In genomic region chr9:124390812-124391658, GRCh38 we compare ENCODE assay signal across 15 cellular contexts. TPM values are rescaled to one million over a fixed set of nuclear protein-coding genes. Genes with fewer than 3 reads are reported as not detected.
DNase-seq lines count a peak whose midpoint lies in the region; ATAC-seq, FAIRE-seq and TF ChIP-seq lines count a peak whose summit lies in the region.
"Had no signal": no experiment of that assay in that cellular context is flagged by ENCODE, and none has a peak within 500 bp of the region (broad histone marks: within the 10 kb centered on the region; RNA-seq: fewer than 3 reads in every experiment).

No MANE protein-coding gene starts in this region.

- DNase-seq in DMS79 treated with DMSO at 0.1 percent for 48 hours (lab: John Stamatoyannopoulos, UW): peak; percentile 56
- peak; percentile 66 for DNase-seq in LHCN-M2 (ENCODE audit: low read depth)
- DNase-seq in astrocyte (ENCODE audit: low read depth): peak; percentile 24
- DNase-seq in mesenchymal stem cell: peak; percentile 88
- no peak for DNase-seq in stimulated activated CD4-positive, alpha-beta T cell treated with anti-CD3 and anti-CD28 coated beads, Interleukin-4, amount 100 ng/mL, for 24 hours
- no peak for DNase-seq in NCI-H748 treated with DMSO at 0.1 percent for 48 hours (lab: John Stamatoyannopoulos, UW)
- no peak for DNase-seq in activated CD4-positive, CD25-positive, alpha-beta regulatory T cell (lab: John Stamatoyannopoulos, UW)
- DNase-seq: activated T-cell treated with anti-CD3 and anti-CD28 coated beads, Interleukin-2, amount 50 U/mL, for 4 hours; head of caudate nucleus; NCI-H82; spleen; stimulated activated naive B cell treated with anti-CD40 and anti-IgM and Interleukin-4, amounts not matched to agents 10 μg/mL and 1 μg/mL and 100 μg/mL, for 72 hours; T-helper 9 cell had no signal

- H3K79me1 ChIP-seq in mesenchymal stem cell (replicated peaks; ENCODE audit: low read length, poor library complexity, severe bottlenecking): peaks cover 7% of the 10 kb centered on the region

- H3K27me3 ChIP-seq in astrocyte (ENCODE audit: insufficient read depth, low read length): no peaks in the 10 kb centered on the region
- H3K27me3 ChIP-seq in mesenchymal stem cell (ENCODE audit: control insufficient read depth in 1 of 2, insufficient read depth in 1 of 2, low read length in 2 of 2): no peaks in the 10 kb centered on the region
- H3K27me3 ChIP-seq: spleen had no signal

- H3K4me2 ChIP-seq in astrocyte (ENCODE audit: low read length): peak overlapping the region; percentile 54
- no peak overlapping the region for H3K4me2 ChIP-seq in mesenchymal stem cell (ENCODE audit: low read length, poor library complexity, severe bottlenecking)

- H4K20me1 ChIP-seq in astrocyte (ENCODE audit: insufficient read depth, low read length): peaks cover 96% of the 10 kb centered on the region

- H2AK5ac ChIP-seq in mesenchymal stem cell (ENCODE audit: low read length, severe bottlenecking): peak overlapping the region; percentile 70

- H3K4me3 ChIP-seq in astrocyte (ENCODE audit: insufficient read depth, low read depth, low read length) (no peak overlapping the region), mesenchymal stem cell (ENCODE audit: insufficient read depth in 1 of 2, low read depth in 1 of 2, low read length in 2 of 2) (peak overlapping the region in 1 of 2 experiments; percentile 44)

- H3K27ac Mint-ChIP-seq in astrocyte (ENCODE audit: unreplicated experiment): no peak overlapping the region
- H3K27ac Mint-ChIP-seq: stimulated activated naive B cell treated with anti-CD40 and anti-IgM and Interleukin-4, amounts not matched to agents 10 μg/mL and 1 μg/mL and 100 μg/mL, for 72 hours had no signal

- ATAC-seq in HG03135 (IDR thresholded peaks at IDR 0.05; ENCODE audit: unreplicated experiment): no peak
- ATAC-seq: activated T-cell treated with anti-CD3 and anti-CD28 coated beads, Interleukin-2, amount 50 U/mL, for 4 hours; stimulated activated naive B cell treated with anti-CD40 and anti-IgM and Interleukin-4, amounts not matched to agents 10 μg/mL and 1 μg/mL and 100 μg/mL, for 72 hours had no signal

- peaks cover 70% of the 10 kb centered on the region for H3K4me1 Mint-ChIP-seq in astrocyte (ENCODE audit: low read depth, unreplicated experiment)

- H3K4me3 Mint-ChIP-seq in astrocyte (ENCODE audit: unreplicated experiment): no peak overlapping the region
- H3K4me3 Mint-ChIP-seq: activated T-cell treated with anti-CD3 and anti-CD28 coated beads, Interleukin-2, amount 50 U/mL, for 4 hours; stimulated activated naive B cell treated with anti-CD40 and anti-IgM and Interleukin-4, amounts not matched to agents 10 μg/mL and 1 μg/mL and 100 μg/mL, for 72 hours had no signal

- no peak overlapping the region for H4K8ac ChIP-seq in mesenchymal stem cell (ENCODE audit: low read length)

- no peaks in the 10 kb centered on the region for H3K27me3 Mint-ChIP-seq in astrocyte (ENCODE audit: low read depth, unreplicated experiment)
- H3K27me3 Mint-ChIP-seq: stimulated activated naive B cell treated with anti-CD40 and anti-IgM and Interleukin-4, amounts not matched to agents 10 μg/mL and 1 μg/mL and 100 μg/mL, for 72 hours had no signal

- H3K9me3 Mint-ChIP-seq in astrocyte (ENCODE audit: unreplicated experiment): no peaks in the 10 kb centered on the region
- H3K9me3 Mint-ChIP-seq: activated T-cell treated with anti-CD3 and anti-CD28 coated beads, Interleukin-2, amount 50 U/mL, for 4 hours; stimulated activated naive B cell treated with anti-CD40 and anti-IgM and Interleukin-4, amounts not matched to agents 10 μg/mL and 1 μg/mL and 100 μg/mL, for 72 hours had no signal

- no peaks in the 10 kb centered on the region for H3K9me3 ChIP-seq in astrocyte (ENCODE audit: insufficient read depth, low read depth, low read length)
- H3K9me3 ChIP-seq in mesenchymal stem cell (ENCODE audit: control insufficient read depth, low read length): no peaks in the 10 kb centered on the region
- H3K9me3 ChIP-seq: spleen had no signal

- peak overlapping the region in 1 of 2 experiments; percentile 52 for H2BK12ac ChIP-seq in mesenchymal stem cell (ENCODE audit: low read length in 2 of 2)

- H2BK5ac ChIP-seq in mesenchymal stem cell (ENCODE audit: low read depth, low read length, poor library complexity, severe bottlenecking): no peak overlapping the region

- H2BK120ac ChIP-seq in mesenchymal stem cell (ENCODE audit: low read depth, low read length): no peak overlapping the region

- no peak overlapping the region for H2BK15ac ChIP-seq in mesenchymal stem cell (ENCODE audit: low read depth, poor library complexity, severe bottlenecking)

- peaks cover 89% of the 10 kb centered on the region for H3K79me2 ChIP-seq in astrocyte (ENCODE audit: insufficient read depth, low read length)

- H3K36me3 ChIP-seq in astrocyte (ENCODE audit: insufficient read depth, low read length): peaks cover 7% of the 10 kb centered on the region
- peaks cover 8 to 18% of the 10 kb centered on the region in 2 experiments for H3K36me3 ChIP-seq in mesenchymal stem cell (ENCODE audit: control insufficient read depth in 1 of 2, insufficient read depth in 2 of 2, low read depth in 1 of 2, low read length in 2 of 2)

- H3K18ac ChIP-seq in mesenchymal stem cell (ENCODE audit: low read depth in 1 of 2, low read length in 2 of 2): no peak overlapping the region

- H3K4me1 ChIP-seq in astrocyte (ENCODE audit: insufficient read depth, low read length): peaks cover 41% of the 10 kb centered on the region
- H3K4me1 ChIP-seq in mesenchymal stem cell (ENCODE audit: control insufficient read depth, insufficient read depth, low read depth, low read length): peaks cover 24% of the 10 kb centered on the region

- FAIRE-seq in astrocyte (lab: Jason Lieb, UNC): peak; percentile 26

- peaks cover 3% of the 10 kb centered on the region for H3K36me3 Mint-ChIP-seq in astrocyte (ENCODE audit: low read depth, unreplicated experiment)

- H2AFZ ChIP-seq in astrocyte (ENCODE audit: low read depth, low read length) (no peak overlapping the region), mesenchymal stem cell (ENCODE audit: low read depth, low read length) (no peak overlapping the region)

- H3K27ac ChIP-seq in astrocyte (ENCODE audit: low read depth, low read length): no peak overlapping the region
- H3K27ac ChIP-seq in mesenchymal stem cell (ENCODE audit: low read length, poor library complexity, severe bottlenecking): no peak overlapping the region

- peak overlapping the region; percentile 8 for H3K9ac ChIP-seq in astrocyte (ENCODE audit: low read length)
- H3K9ac ChIP-seq in mesenchymal stem cell (ENCODE audit: low read length): peak overlapping the region; percentile 71

- H3K14ac ChIP-seq in mesenchymal stem cell (ENCODE audit: low read length in 2 of 2): no peak overlapping the region

- no peak overlapping the region for H4K91ac ChIP-seq in mesenchymal stem cell (ENCODE audit: low read length)

- WGBS in mesenchymal stem cell: 15% methylated on average over 8 of the region's 9 CpGs

- TF ChIP-seq CTCF in astrocyte (IDR thresholded peaks at IDR 0.05; ENCODE audit: insufficient read depth, low read depth, low read length): no peak

- H3K4ac ChIP-seq in mesenchymal stem cell (ENCODE audit: low read depth in 1 of 2, low read length in 2 of 2): no peak overlapping the region

- H3K23ac ChIP-seq in mesenchymal stem cell (ENCODE audit: low read length in 2 of 2): no peak overlapping the region

RNA-seq across cellular contexts. Expression of gene PSMB7, which starts 24.2 kb away (rescaled TPM):
- total RNA-seq in LHCN-M2 (2014; rRNA removed) (240 and 317 TPM in 2 replicates), astrocyte (174 and 183 TPM in 2 replicates)
- 361 TPM for polyA plus RNA-seq in LHCN-M2 (2012)
- polyA plus RNA-seq in mesenchymal stem cell (2013, experiment 1 of 2): 179 TPM
- 183 TPM for polyA plus RNA-seq in mesenchymal stem cell (2013, experiment 2 of 2)

RNA-seq across cellular contexts. Expression of gene ADGRD2, which starts 59.2 kb away (rescaled TPM):
- total RNA-seq in LHCN-M2 (2014; rRNA removed) (not detected in 2 replicates), astrocyte (not detected in 2 replicates)
- not detected for polyA plus RNA-seq in LHCN-M2 (2012)
- not detected for polyA plus RNA-seq in mesenchymal stem cell (2013, experiment 1 of 2)
- not detected for polyA plus RNA-seq in mesenchymal stem cell (2013, experiment 2 of 2)
- total RNA-seq: activated T-cell treated with anti-CD3 and anti-CD28 coated beads, Interleukin-2, amount 50 U/mL, for 4 hours; mucosa of gallbladder had no signal

Comparison
In these comparisons a context has a peak if more than half of its experiments do, and no peak if none do; other contexts are left out.
1. DNase-seq: peak in DMS79 treated with DMSO at 0.1 percent for 48 hours (single experiment), LHCN-M2 (single experiment), astrocyte (single experiment) and mesenchymal stem cell (single experiment); none in stimulated activated CD4-positive, alpha-beta T cell treated with anti-CD3 and anti-CD28 coated beads, Interleukin-4, amount 100 ng/mL, for 24 hours (single experiment), NCI-H748 treated with DMSO at 0.1 percent for 48 hours (single experiment) and activated CD4-positive, CD25-positive, alpha-beta regulatory T cell (0 of 4).